Comparison of ENCODE assay signal across 8 cellular contexts in genomic region chr2:71276311-71277158, GRCh38.
DNase-seq lines count a peak whose midpoint lies in the region; ATAC-seq, FAIRE-seq and TF ChIP-seq lines count a peak whose summit lies in the region.

No MANE protein-coding gene starts in this region.

- TF ChIP-seq POLR2A in GM10847 (IDR thresholded peaks at IDR 0.05; ENCODE audit: extremely low read depth, insufficient read length) = peak; percentile 26

- peak; percentile 77 for DNase-seq in NCI-H1092 treated with DMSO at 0.1 percent for 48 hours (lab: John Stamatoyannopoulos, UW)
- peak; percentile 70 for DNase-seq in T-helper 9 cell
- DNase-seq in astrocyte of the cerebellum (ENCODE audit: low read depth) = peak; percentile 46
- peak; percentile 75 to 91 for DNase-seq in hippocampal formation (lab: John Stamatoyannopoulos, UW)
- peak; percentile 94 for DNase-seq in urothelium cell line (ENCODE audit: low spot score)

- H3K4me3 ChIP-seq in astrocyte of the cerebellum (ENCODE audit: low read depth, low read length) = peak overlapping the region; percentile 70
- H3K4me3 ChIP-seq in rectal smooth muscle tissue (ENCODE audit: low read length) = peak overlapping the region; percentile 63

- ATAC-seq in HG02588 (IDR thresholded peaks at IDR 0.05; ENCODE audit: unreplicated experiment) = peak; percentile 98

- no peak overlapping the region for H3K27ac ChIP-seq in rectal smooth muscle tissue (ENCODE audit: low read depth, low read length)

- no peak for TF ChIP-seq CTCF in astrocyte of the cerebellum (IDR thresholded peaks at IDR 0.05; ENCODE audit: low read depth, low read length, missing control alignments)

- H3K36me3 ChIP-seq in rectal smooth muscle tissue (ENCODE audit: control insufficient read depth, insufficient read depth, low read length) = no peaks in the 10 kb centered on the region

- FAIRE-seq in urothelium cell line (lab: Jason Lieb, UNC) = peak; percentile 58

- H3K9ac ChIP-seq in rectal smooth muscle tissue (ENCODE audit: low read length) = peak overlapping the region; percentile 36

- H3K27me3 ChIP-seq in rectal smooth muscle tissue (ENCODE audit: control insufficient read depth, insufficient read depth, low read length) = peaks cover 6% of the 10 kb centered on the region

- in situ Hi-C loops in astrocyte of the cerebellum (cut with HindIII; ENCODE audit: low sequenced_read_pairs) = no loop called here

- no peaks in the 10 kb centered on the region for H3K4me1 ChIP-seq in rectal smooth muscle tissue (ENCODE audit: control insufficient read depth, insufficient read depth, low read length)
